Comparison of ENCODE assay signal across 2 cellular contexts in the genomic region with DNA sequence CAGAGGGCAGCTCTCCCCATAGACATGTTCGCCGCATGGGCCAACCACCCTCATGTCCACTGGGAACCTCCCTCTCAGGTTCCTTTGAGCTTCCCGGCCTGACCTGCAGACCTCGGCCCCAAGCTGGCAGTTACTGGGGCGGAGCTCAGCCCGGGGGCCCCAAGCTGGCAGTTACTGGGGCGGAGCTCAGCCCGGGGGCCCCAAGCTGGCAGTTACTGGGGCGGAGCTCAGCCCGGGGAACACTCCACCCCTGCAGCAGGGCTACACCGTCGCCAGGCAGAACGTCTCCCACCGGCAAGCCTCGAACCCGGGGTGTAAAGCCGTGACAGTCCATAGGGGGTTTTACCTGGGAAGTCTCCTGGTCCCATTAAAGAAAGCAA.
TF ChIP-seq lines count a peak whose summit lies in the region.

No MANE protein-coding gene starts in this region.

TF ChIP-seq in HEK293, 187 proteins besides CTCF, POLR2A, EP300 and RAD21:
- peak; percentile 43; the same call in 1 of the 2 replicates for TF ChIP-seq ZBTB20 (tag by site-specific recombination; IDR thresholded peaks at IDR 0.05)
- 0 out of 2 replicates have a peak, but pooled peaks have one; percentile 13 for TF ChIP-seq ZBTB8A (tag by site-specific recombination; IDR thresholded peaks at IDR 0.05)
- TF ChIP-seq KLF1 (tag by site-specific recombination; IDR thresholded peaks at IDR 0.05): peak; percentile 78

TF ChIP-seq in HepG2, 621 proteins besides CTCF, POLR2A, EP300 and RAD21 (continues in another document):
- TF ChIP-seq HOXA3 (CRISPR knock-in tag; IDR thresholded peaks at IDR 0.05): peak; percentile 61; the same call in 1 of the 2 replicates
- TF ChIP-seq, protein P1, sequence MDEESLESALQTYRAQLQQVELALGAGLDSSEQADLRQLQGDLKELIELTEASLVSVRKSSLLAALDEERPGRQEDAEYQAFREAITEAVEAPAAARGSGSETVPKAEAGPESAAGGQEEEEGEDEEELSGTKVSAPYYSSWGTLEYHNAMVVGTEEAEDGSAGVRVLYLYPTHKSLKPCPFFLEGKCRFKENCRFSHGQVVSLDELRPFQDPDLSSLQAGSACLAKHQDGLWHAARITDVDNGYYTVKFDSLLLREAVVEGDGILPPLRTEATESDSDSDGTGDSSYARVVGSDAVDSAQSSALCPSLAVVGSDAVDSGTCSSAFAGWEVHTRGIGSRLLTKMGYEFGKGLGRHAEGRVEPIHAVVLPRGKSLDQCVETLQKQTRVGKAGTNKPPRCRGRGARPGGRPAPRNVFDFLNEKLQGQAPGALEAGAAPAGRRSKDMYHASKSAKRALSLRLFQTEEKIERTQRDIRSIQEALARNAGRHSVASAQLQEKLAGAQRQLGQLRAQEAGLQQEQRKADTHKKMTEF (CRISPR knock-in tag; IDR thresholded peaks at IDR 0.05): 0 out of 2 replicates have a peak, but pooled peaks have one; percentile 48
- TF ChIP-seq, protein P2, sequence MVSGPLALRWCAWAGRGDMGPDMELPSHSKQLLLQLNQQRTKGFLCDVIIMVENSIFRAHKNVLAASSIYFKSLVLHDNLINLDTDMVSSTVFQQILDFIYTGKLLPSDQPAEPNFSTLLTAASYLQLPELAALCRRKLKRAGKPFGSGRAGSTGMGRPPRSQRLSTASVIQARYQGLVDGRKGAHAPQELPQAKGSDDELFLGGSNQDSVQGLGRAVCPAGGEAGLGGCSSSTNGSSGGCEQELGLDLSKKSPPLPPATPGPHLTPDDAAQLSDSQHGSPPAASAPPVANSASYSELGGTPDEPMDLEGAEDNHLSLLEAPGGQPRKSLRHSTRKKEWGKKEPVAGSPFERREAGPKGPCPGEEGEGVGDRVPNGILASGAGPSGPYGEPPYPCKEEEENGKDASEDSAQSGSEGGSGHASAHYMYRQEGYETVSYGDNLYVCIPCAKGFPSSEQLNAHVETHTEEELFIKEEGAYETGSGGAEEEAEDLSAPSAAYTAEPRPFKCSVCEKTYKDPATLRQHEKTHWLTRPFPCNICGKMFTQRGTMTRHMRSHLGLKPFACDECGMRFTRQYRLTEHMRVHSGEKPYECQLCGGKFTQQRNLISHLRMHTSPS (CRISPR knock-in tag; IDR thresholded peaks at IDR 0.05; ENCODE audit: low read depth): peak; percentile 98
- peak; percentile 72 for TF ChIP-seq SRSF1 (optimal IDR thresholded peaks at IDR 0.05; ENCODE audit: low read depth, low read length)
- 0 out of 2 replicates have a peak, but pooled peaks have one; percentile 47 for TF ChIP-seq ZMAT3 (CRISPR knock-in tag; conservative IDR thresholded peaks at IDR 0.05)
- TF ChIP-seq, protein P3, sequence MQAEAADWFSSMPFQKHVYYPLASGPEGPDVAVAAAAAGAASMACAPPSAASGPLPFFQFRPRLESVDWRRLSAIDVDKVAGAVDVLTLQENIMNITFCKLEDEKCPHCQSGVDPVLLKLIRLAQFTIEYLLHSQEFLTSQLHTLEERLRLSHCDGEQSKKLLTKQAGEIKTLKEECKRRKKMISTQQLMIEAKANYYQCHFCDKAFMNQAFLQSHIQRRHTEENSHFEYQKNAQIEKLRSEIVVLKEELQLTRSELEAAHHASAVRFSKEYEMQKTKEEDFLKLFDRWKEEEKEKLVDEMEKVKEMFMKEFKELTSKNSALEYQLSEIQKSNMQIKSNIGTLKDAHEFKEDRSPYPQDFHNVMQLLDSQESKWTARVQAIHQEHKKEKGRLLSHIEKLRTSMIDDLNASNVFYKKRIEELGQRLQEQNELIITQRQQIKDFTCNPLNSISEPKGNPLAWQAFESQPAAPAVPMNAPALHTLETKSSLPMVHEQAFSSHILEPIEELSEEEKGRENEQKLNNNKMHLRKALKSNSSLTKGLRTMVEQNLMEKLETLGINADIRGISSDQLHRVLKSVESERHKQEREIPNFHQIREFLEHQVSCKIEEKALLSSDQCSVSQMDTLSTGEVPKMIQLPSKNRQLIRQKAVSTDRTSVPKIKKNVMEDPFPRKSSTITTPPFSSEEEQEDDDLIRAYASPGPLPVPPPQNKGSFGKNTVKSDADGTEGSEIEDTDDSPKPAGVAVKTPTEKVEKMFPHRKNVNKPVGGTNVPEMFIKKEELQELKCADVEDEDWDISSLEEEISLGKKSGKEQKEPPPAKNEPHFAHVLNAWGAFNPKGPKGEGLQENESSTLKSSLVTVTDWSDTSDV (CRISPR knock-in tag; IDR thresholded peaks at IDR 0.05): 0 out of 2 replicates have a peak, but pooled peaks have one; percentile 14
- peak; percentile 53 for TF ChIP-seq HNF4A (CRISPR knock-in tag; IDR thresholded peaks at IDR 0.05)
- TF ChIP-seq, protein P4, sequence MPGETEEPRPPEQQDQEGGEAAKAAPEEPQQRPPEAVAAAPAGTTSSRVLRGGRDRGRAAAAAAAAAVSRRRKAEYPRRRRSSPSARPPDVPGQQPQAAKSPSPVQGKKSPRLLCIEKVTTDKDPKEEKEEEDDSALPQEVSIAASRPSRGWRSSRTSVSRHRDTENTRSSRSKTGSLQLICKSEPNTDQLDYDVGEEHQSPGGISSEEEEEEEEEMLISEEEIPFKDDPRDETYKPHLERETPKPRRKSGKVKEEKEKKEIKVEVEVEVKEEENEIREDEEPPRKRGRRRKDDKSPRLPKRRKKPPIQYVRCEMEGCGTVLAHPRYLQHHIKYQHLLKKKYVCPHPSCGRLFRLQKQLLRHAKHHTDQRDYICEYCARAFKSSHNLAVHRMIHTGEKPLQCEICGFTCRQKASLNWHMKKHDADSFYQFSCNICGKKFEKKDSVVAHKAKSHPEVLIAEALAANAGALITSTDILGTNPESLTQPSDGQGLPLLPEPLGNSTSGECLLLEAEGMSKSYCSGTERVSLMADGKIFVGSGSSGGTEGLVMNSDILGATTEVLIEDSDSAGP (CRISPR knock-in tag; IDR thresholded peaks at IDR 0.05; ENCODE audit: borderline replicate concordance): peak; percentile 6; the same call in 1 of the 2 replicates
- TF ChIP-seq, protein P5, sequence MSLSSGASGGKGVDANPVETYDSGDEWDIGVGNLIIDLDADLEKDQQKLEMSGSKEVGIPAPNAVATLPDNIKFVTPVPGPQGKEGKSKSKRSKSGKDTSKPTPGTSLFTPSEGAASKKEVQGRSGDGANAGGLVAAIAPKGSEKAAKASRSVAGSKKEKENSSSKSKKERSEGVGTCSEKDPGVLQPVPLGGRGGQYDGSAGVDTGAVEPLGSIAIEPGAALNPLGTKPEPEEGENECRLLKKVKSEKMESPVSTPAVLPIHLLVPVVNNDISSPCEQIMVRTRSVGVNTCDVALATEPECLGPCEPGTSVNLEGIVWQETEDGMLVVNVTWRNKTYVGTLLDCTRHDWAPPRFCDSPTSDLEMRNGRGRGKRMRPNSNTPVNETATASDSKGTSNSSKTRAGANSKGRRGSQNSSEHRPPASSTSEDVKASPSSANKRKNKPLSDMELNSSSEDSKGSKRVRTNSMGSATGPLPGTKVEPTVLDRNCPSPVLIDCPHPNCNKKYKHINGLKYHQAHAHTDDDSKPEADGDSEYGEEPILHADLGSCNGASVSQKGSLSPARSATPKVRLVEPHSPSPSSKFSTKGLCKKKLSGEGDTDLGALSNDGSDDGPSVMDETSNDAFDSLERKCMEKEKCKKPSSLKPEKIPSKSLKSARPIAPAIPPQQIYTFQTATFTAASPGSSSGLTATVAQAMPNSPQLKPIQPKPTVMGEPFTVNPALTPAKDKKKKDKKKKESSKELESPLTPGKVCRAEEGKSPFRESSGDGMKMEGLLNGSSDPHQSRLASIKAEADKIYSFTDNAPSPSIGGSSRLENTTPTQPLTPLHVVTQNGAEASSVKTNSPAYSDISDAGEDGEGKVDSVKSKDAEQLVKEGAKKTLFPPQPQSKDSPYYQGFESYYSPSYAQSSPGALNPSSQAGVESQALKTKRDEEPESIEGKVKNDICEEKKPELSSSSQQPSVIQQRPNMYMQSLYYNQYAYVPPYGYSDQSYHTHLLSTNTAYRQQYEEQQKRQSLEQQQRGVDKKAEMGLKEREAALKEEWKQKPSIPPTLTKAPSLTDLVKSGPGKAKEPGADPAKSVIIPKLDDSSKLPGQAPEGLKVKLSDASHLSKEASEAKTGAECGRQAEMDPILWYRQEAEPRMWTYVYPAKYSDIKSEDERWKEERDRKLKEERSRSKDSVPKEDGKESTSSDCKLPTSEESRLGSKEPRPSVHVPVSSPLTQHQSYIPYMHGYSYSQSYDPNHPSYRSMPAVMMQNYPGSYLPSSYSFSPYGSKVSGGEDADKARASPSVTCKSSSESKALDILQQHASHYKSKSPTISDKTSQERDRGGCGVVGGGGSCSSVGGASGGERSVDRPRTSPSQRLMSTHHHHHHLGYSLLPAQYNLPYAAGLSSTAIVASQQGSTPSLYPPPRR (CRISPR knock-in tag; IDR thresholded peaks at IDR 0.05; ENCODE audit: borderline replicate concordance): peak; percentile 68
- TF ChIP-seq PPARG (CRISPR knock-in tag; conservative IDR thresholded peaks at IDR 0.05): 0 out of 2 replicates have a peak, but pooled peaks have one; percentile 13
- TF ChIP-seq, protein P6, sequence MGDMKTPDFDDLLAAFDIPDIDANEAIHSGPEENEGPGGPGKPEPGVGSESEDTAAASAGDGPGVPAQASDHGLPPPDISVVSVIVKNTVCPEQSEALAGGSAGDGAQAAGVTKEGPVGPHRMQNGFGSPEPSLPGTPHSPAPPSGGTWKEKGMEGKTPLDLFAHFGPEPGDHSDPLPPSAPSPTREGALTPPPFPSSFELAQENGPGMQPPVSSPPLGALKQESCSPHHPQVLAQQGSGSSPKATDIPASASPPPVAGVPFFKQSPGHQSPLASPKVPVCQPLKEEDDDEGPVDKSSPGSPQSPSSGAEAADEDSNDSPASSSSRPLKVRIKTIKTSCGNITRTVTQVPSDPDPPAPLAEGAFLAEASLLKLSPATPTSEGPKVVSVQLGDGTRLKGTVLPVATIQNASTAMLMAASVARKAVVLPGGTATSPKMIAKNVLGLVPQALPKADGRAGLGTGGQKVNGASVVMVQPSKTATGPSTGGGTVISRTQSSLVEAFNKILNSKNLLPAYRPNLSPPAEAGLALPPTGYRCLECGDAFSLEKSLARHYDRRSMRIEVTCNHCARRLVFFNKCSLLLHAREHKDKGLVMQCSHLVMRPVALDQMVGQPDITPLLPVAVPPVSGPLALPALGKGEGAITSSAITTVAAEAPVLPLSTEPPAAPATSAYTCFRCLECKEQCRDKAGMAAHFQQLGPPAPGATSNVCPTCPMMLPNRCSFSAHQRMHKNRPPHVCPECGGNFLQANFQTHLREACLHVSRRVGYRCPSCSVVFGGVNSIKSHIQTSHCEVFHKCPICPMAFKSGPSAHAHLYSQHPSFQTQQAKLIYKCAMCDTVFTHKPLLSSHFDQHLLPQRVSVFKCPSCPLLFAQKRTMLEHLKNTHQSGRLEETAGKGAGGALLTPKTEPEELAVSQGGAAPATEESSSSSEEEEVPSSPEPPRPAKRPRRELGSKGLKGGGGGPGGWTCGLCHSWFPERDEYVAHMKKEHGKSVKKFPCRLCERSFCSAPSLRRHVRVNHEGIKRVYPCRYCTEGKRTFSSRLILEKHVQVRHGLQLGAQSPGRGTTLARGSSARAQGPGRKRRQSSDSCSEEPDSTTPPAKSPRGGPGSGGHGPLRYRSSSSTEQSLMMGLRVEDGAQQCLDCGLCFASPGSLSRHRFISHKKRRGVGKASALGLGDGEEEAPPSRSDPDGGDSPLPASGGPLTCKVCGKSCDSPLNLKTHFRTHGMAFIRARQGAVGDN (CRISPR knock-in tag; IDR thresholded peaks at IDR 0.05): peak; percentile 76
- TF ChIP-seq KDM6A (CRISPR knock-in tag; IDR thresholded peaks at IDR 0.05; ENCODE audit: low read depth): peak; percentile 56; the same call in 1 of the 2 replicates
- 0 out of 2 replicates have a peak, but pooled peaks have one; percentile 63 for TF ChIP-seq ZBTB7B (CRISPR knock-in tag; IDR thresholded peaks at IDR 0.05)
- TF ChIP-seq NR2F1 (CRISPR knock-in tag; IDR thresholded peaks at IDR 0.05): peak in 1 of 2 experiments; percentile 45; a peak in 1 of 4 replicates
- TF ChIP-seq, protein P7, sequence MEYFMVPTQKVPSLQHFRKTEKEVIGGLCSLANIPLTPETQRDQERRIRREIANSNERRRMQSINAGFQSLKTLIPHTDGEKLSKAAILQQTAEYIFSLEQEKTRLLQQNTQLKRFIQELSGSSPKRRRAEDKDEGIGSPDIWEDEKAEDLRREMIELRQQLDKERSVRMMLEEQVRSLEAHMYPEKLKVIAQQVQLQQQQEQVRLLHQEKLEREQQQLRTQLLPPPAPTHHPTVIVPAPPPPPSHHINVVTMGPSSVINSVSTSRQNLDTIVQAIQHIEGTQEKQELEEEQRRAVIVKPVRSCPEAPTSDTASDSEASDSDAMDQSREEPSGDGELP (IDR thresholded peaks at IDR 0.05; ENCODE audit: borderline replicate concordance, low read depth): peak; percentile 24; the same call in 1 of the 2 replicates
- TF ChIP-seq ZNF556 (CRISPR knock-in tag; IDR thresholded peaks at IDR 0.05; ENCODE audit: borderline replicate concordance): peak; percentile 68; the same call in 1 of the 2 replicates
- TF ChIP-seq, protein P8, sequence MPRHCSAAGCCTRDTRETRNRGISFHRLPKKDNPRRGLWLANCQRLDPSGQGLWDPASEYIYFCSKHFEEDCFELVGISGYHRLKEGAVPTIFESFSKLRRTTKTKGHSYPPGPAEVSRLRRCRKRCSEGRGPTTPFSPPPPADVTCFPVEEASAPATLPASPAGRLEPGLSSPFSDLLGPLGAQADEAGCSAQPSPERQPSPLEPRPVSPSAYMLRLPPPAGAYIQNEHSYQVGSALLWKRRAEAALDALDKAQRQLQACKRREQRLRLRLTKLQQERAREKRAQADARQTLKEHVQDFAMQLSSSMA (CRISPR knock-in tag; IDR thresholded peaks at IDR 0.05): peak; percentile 23; the same call in 1 of the 2 replicates
- peak; percentile 53; the same call in 1 of the 2 replicates for TF ChIP-seq RXRA (CRISPR knock-in tag; IDR thresholded peaks at IDR 0.05)
- peak; percentile 69 for TF ChIP-seq SALL1 (CRISPR knock-in tag; IDR thresholded peaks at IDR 0.05)
- TF ChIP-seq RARA (CRISPR knock-in tag; IDR thresholded peaks at IDR 0.05): peak; percentile 60
- TF ChIP-seq SP5 (CRISPR knock-in tag; IDR thresholded peaks at IDR 0.05; ENCODE audit: borderline replicate concordance, low read depth): peak; percentile 97
- TF ChIP-seq KAT8 (CRISPR knock-in tag; IDR thresholded peaks at IDR 0.05): 0 out of 2 replicates have a peak, but pooled peaks have one; percentile 39
- peak; percentile 51; the same call in 1 of the 2 replicates for TF ChIP-seq TBX2 (CRISPR knock-in tag; IDR thresholded peaks at IDR 0.05; ENCODE audit: borderline replicate concordance)
- TF ChIP-seq MXI1 (IDR thresholded peaks at IDR 0.05; ENCODE audit: borderline replicate concordance, low read depth, low read length): 0 out of 3 replicates have a peak, but pooled peaks have one; percentile 21
- TF ChIP-seq ERF (CRISPR knock-in tag; IDR thresholded peaks at IDR 0.05): peak; percentile 49; the same call in 1 of the 2 replicates
- peak; percentile 99 for TF ChIP-seq ZSCAN25 (CRISPR knock-in tag; IDR thresholded peaks at IDR 0.05)
- TF ChIP-seq ZNF598 (CRISPR knock-in tag; IDR thresholded peaks at IDR 0.05; ENCODE audit: borderline replicate concordance): 0 out of 2 replicates have a peak, but pooled peaks have one; percentile 77
- TF ChIP-seq XRCC5 (optimal IDR thresholded peaks at IDR 0.05; ENCODE audit: low read length): peak; percentile 15
- TF ChIP-seq, protein P9, sequence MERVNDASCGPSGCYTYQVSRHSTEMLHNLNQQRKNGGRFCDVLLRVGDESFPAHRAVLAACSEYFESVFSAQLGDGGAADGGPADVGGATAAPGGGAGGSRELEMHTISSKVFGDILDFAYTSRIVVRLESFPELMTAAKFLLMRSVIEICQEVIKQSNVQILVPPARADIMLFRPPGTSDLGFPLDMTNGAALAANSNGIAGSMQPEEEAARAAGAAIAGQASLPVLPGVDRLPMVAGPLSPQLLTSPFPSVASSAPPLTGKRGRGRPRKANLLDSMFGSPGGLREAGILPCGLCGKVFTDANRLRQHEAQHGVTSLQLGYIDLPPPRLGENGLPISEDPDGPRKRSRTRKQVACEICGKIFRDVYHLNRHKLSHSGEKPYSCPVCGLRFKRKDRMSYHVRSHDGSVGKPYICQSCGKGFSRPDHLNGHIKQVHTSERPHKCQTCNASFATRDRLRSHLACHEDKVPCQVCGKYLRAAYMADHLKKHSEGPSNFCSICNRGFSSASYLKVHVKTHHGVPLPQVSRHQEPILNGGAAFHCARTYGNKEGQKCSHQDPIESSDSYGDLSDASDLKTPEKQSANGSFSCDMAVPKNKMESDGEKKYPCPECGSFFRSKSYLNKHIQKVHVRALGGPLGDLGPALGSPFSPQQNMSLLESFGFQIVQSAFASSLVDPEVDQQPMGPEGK (CRISPR knock-in tag; IDR thresholded peaks at IDR 0.05): peak; percentile 97
